Comparison of ENCODE assay signal across 1 cellular context in genomic region chr12:66733839-66734238, GRCh38.
TF ChIP-seq lines count a peak whose summit lies in the region.

No MANE protein-coding gene starts in this region.

TF ChIP-seq in GM23338, 12 proteins besides CTCF, POLR2A, EP300 and RAD21 (continued from another document):
- TF ChIP-seq, protein P1, sequence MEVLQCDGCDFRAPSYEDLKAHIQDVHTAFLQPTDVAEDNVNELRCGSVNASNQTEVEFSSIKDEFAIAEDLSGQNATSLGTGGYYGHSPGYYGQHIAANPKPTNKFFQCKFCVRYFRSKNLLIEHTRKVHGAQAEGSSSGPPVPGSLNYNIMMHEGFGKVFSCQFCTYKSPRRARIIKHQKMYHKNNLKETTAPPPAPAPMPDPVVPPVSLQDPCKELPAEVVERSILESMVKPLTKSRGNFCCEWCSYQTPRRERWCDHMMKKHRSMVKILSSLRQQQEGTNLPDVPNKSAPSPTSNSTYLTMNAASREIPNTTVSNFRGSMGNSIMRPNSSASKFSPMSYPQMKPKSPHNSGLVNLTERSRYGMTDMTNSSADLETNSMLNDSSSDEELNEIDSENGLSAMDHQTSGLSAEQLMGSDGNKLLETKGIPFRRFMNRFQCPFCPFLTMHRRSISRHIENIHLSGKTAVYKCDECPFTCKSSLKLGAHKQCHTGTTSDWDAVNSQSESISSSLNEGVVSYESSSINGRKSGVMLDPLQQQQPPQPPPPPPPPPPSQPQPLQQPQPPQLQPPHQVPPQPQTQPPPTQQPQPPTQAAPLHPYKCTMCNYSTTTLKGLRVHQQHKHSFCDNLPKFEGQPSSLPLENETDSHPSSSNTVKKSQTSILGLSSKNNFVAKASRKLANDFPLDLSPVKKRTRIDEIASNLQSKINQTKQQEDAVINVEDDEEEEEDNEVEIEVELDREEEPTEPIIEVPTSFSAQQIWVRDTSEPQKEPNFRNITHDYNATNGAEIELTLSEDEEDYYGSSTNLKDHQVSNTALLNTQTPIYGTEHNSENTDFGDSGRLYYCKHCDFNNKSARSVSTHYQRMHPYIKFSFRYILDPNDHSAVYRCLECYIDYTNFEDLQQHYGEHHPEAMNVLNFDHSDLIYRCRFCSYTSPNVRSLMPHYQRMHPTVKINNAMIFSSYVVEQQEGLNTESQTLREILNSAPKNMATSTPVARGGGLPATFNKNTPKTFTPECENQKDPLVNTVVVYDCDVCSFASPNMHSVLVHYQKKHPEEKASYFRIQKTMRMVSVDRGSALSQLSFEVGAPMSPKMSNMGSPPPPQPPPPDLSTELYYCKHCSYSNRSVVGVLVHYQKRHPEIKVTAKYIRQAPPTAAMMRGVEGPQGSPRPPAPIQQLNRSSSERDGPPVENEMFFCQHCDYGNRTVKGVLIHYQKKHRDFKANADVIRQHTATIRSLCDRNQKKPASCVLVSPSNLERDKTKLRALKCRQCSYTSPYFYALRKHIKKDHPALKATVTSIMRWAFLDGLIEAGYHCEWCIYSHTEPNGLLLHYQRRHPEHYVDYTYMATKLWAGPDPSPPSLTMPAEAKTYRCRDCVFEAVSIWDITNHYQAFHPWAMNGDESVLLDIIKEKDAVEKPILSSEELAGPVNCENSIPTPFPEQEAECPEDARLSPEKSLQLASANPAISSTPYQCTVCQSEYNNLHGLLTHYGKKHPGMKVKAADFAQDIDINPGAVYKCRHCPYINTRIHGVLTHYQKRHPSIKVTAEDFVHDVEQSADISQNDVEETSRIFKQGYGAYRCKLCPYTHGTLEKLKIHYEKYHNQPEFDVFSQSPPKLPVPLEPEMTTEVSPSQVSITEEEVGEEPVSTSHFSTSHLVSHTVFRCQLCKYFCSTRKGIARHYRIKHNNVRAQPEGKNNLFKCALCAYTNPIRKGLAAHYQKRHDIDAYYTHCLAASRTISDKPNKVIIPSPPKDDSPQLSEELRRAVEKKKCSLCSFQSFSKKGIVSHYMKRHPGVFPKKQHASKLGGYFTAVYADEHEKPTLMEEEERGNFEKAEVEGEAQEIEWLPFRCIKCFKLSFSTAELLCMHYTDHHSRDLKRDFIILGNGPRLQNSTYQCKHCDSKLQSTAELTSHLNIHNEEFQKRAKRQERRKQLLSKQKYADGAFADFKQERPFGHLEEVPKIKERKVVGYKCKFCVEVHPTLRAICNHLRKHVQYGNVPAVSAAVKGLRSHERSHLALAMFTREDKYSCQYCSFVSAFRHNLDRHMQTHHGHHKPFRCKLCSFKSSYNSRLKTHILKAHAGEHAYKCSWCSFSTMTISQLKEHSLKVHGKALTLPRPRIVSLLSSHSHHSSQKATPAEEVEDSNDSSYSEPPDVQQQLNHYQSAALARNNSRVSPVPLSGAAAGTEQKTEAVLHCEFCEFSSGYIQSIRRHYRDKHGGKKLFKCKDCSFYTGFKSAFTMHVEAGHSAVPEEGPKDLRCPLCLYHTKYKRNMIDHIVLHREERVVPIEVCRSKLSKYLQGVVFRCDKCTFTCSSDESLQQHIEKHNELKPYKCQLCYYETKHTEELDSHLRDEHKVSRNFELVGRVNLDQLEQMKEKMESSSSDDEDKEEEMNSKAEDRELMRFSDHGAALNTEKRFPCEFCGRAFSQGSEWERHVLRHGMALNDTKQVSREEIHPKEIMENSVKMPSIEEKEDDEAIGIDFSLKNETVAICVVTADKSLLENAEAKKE (CRISPR knock-in tag; IDR thresholded peaks at IDR 0.05): no peak
- TF ChIP-seq JUNB (IDR thresholded peaks at IDR 0.05; ENCODE audit: unreplicated experiment): no peak
- no peak for TF ChIP-seq NANOG (IDR thresholded peaks at IDR 0.05; ENCODE audit: borderline replicate concordance)
- TF ChIP-seq, protein P2, sequence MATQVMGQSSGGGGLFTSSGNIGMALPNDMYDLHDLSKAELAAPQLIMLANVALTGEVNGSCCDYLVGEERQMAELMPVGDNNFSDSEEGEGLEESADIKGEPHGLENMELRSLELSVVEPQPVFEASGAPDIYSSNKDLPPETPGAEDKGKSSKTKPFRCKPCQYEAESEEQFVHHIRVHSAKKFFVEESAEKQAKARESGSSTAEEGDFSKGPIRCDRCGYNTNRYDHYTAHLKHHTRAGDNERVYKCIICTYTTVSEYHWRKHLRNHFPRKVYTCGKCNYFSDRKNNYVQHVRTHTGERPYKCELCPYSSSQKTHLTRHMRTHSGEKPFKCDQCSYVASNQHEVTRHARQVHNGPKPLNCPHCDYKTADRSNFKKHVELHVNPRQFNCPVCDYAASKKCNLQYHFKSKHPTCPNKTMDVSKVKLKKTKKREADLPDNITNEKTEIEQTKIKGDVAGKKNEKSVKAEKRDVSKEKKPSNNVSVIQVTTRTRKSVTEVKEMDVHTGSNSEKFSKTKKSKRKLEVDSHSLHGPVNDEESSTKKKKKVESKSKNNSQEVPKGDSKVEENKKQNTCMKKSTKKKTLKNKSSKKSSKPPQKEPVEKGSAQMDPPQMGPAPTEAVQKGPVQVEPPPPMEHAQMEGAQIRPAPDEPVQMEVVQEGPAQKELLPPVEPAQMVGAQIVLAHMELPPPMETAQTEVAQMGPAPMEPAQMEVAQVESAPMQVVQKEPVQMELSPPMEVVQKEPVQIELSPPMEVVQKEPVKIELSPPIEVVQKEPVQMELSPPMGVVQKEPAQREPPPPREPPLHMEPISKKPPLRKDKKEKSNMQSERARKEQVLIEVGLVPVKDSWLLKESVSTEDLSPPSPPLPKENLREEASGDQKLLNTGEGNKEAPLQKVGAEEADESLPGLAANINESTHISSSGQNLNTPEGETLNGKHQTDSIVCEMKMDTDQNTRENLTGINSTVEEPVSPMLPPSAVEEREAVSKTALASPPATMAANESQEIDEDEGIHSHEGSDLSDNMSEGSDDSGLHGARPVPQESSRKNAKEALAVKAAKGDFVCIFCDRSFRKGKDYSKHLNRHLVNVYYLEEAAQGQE (IDR thresholded peaks at IDR 0.05; ENCODE audit: unreplicated experiment): no peak
- no peak for TF ChIP-seq EZH2phosphoT487 (IDR thresholded peaks at IDR 0.05; ENCODE audit: unreplicated experiment)
- TF ChIP-seq POLR2AphosphoS5 (IDR thresholded peaks at IDR 0.05; ENCODE audit: low read depth): no peak
- TF ChIP-seq STAT1 (IDR thresholded peaks at IDR 0.05; ENCODE audit: unreplicated experiment): no peak
- TF ChIP-seq ZNF114 (CRISPR knock-in tag; IDR thresholded peaks at IDR 0.05): no peak
- no peak for TF ChIP-seq ZNF331 (CRISPR knock-in tag; IDR thresholded peaks at IDR 0.05; ENCODE audit: low read depth)
- TF ChIP-seq EZH2 (IDR thresholded peaks at IDR 0.05; ENCODE audit: low read depth, unreplicated experiment): no peak
- no peak for TF ChIP-seq CREB1 (CRISPR knock-in tag; IDR thresholded peaks at IDR 0.05; ENCODE audit: low read depth)
TF ChIP-seq in GM23338: peak in this region for 0.
